1 cellular context compared by ENCODE assay signal in the genomic region with DNA sequence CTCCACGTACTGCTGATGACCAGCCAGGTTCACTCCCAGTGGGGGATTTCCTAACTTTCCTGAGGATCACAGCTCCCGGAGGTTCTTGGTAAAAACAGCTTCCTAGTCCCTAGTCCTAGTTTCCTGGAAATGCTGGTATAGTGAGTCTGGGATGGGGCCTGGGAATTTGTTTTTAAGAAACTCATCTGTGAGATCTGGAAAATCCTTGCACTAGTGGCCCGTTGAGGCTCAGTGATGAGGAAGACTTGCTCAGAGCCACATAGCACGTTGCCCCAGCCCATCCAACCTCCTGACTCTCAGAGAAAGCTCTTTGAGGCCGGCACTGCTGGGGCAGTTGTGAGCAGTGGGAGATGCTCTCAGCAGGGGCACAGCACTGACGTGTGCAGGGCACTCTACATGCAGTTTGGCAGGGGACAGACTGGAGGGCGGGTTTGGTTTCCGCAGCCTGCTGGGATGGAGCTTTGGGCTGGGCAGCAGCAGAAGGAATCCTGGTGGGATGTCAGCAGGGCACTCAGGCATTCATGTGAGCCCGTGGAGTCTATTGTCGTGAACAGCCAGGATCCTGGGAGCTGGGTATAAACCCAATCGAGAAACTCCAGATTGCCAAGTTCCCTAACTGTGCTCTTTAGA.
TF ChIP-seq lines count a peak whose summit lies in the region.

No MANE protein-coding gene starts in this region.

TF ChIP-seq in GM23338, 12 proteins besides CTCF, POLR2A, EP300 and RAD21 (continued from another document):
- TF ChIP-seq, protein P1, sequence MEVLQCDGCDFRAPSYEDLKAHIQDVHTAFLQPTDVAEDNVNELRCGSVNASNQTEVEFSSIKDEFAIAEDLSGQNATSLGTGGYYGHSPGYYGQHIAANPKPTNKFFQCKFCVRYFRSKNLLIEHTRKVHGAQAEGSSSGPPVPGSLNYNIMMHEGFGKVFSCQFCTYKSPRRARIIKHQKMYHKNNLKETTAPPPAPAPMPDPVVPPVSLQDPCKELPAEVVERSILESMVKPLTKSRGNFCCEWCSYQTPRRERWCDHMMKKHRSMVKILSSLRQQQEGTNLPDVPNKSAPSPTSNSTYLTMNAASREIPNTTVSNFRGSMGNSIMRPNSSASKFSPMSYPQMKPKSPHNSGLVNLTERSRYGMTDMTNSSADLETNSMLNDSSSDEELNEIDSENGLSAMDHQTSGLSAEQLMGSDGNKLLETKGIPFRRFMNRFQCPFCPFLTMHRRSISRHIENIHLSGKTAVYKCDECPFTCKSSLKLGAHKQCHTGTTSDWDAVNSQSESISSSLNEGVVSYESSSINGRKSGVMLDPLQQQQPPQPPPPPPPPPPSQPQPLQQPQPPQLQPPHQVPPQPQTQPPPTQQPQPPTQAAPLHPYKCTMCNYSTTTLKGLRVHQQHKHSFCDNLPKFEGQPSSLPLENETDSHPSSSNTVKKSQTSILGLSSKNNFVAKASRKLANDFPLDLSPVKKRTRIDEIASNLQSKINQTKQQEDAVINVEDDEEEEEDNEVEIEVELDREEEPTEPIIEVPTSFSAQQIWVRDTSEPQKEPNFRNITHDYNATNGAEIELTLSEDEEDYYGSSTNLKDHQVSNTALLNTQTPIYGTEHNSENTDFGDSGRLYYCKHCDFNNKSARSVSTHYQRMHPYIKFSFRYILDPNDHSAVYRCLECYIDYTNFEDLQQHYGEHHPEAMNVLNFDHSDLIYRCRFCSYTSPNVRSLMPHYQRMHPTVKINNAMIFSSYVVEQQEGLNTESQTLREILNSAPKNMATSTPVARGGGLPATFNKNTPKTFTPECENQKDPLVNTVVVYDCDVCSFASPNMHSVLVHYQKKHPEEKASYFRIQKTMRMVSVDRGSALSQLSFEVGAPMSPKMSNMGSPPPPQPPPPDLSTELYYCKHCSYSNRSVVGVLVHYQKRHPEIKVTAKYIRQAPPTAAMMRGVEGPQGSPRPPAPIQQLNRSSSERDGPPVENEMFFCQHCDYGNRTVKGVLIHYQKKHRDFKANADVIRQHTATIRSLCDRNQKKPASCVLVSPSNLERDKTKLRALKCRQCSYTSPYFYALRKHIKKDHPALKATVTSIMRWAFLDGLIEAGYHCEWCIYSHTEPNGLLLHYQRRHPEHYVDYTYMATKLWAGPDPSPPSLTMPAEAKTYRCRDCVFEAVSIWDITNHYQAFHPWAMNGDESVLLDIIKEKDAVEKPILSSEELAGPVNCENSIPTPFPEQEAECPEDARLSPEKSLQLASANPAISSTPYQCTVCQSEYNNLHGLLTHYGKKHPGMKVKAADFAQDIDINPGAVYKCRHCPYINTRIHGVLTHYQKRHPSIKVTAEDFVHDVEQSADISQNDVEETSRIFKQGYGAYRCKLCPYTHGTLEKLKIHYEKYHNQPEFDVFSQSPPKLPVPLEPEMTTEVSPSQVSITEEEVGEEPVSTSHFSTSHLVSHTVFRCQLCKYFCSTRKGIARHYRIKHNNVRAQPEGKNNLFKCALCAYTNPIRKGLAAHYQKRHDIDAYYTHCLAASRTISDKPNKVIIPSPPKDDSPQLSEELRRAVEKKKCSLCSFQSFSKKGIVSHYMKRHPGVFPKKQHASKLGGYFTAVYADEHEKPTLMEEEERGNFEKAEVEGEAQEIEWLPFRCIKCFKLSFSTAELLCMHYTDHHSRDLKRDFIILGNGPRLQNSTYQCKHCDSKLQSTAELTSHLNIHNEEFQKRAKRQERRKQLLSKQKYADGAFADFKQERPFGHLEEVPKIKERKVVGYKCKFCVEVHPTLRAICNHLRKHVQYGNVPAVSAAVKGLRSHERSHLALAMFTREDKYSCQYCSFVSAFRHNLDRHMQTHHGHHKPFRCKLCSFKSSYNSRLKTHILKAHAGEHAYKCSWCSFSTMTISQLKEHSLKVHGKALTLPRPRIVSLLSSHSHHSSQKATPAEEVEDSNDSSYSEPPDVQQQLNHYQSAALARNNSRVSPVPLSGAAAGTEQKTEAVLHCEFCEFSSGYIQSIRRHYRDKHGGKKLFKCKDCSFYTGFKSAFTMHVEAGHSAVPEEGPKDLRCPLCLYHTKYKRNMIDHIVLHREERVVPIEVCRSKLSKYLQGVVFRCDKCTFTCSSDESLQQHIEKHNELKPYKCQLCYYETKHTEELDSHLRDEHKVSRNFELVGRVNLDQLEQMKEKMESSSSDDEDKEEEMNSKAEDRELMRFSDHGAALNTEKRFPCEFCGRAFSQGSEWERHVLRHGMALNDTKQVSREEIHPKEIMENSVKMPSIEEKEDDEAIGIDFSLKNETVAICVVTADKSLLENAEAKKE (CRISPR knock-in tag; IDR thresholded peaks at IDR 0.05) = no peak
